ENCODE assay signal across 8 cellular contexts in the genomic region with DNA sequence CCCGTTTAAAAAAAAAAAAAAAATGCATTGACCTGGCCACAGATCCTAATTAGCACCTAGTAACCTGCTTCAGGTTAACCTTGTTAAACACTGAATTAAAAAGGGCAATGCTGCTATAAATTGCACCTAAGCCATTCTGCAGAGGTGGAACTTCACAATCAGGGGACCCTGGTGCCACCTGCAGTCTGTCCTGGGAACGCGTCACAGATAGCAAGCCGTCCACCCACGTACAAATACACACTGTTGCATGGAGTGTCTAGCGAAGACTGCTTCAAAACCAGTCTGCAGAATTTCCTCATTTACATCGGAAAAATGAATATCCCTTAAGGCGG.
DNase-seq lines count a peak whose midpoint lies in the region; ATAC-seq and TF ChIP-seq lines count a peak whose summit lies in the region.

No MANE protein-coding gene starts in this region.

- H3K4me3 Mint-ChIP-seq in activated CD4-positive, alpha-beta T cell treated with anti-CD3 and anti-CD28 coated beads, Interleukin-2, amount 10 ng/mL, durations not matched to agents 7 days and 5 days: peak overlapping the region; percentile 73
- peak overlapping the region; percentile 84 for H3K4me3 Mint-ChIP-seq in osteocyte (ENCODE audit: unreplicated experiment)

- no peaks in the 10 kb centered on the region for H3K79me2 ChIP-seq in MM.1S (ENCODE audit: low read length)

- peak overlapping the region; percentile 71 for H2AFZ ChIP-seq in MM.1S (ENCODE audit: low read length)

- H3K36me3 ChIP-seq in MM.1S (replicated peaks; ENCODE audit: insufficient read depth, low read length): no peaks in the 10 kb centered on the region

- POLR2A ChIA-PET in HEK293T (lab: Yijun Ruan, JAX): no interaction called here
- POLR2A ChIA-PET in activated CD4-positive, alpha-beta T cell treated with anti-CD3 and anti-CD28 coated beads, Interleukin-2, amount 10 ng/mL, durations not matched to agents 7 days and 5 days (lab: Charles Lee): no interaction called here

- intact Hi-C loops in Right ventricle myocardium inferior (cut with DNase I) (loop anchor here (2.0 to 10.0 kb wide), 3 partner anchors 29 to 1175 kb away; no protein-coding TSS in a partner anchor), cardiac septum (cut with DNase I) (loop anchor here (5.0 to 10.0 kb wide), 3 partner anchors 350 to 1175 kb away; a partner anchor contains a TSS)

- no peaks in the 10 kb centered on the region for H3K36me3 Mint-ChIP-seq in activated CD4-positive, alpha-beta T cell treated with anti-CD3 and anti-CD28 coated beads, Interleukin-2, amount 10 ng/mL, durations not matched to agents 7 days and 5 days (ENCODE audit: low read depth)
- peaks cover 4% of the 10 kb centered on the region for H3K36me3 Mint-ChIP-seq in osteocyte (ENCODE audit: unreplicated experiment)

- H3K9me2 ChIP-seq in MM.1S (replicated peaks; ENCODE audit: insufficient read depth, low read length): no peaks in the 10 kb centered on the region

- H3F3A ChIP-seq in MM.1S (ENCODE audit: insufficient read depth, low read length): peaks cover 18% of the 10 kb centered on the region

- peak overlapping the region; percentile 70 for H3K27ac Mint-ChIP-seq in activated CD4-positive, alpha-beta T cell treated with anti-CD3 and anti-CD28 coated beads, Interleukin-2, amount 10 ng/mL, durations not matched to agents 7 days and 5 days
- peak overlapping the region; percentile 68 for H3K27ac Mint-ChIP-seq in osteocyte (ENCODE audit: unreplicated experiment)

- H3K9me3 ChIP-seq in MM.1S (replicated peaks; ENCODE audit: insufficient read depth, low read length): no peaks in the 10 kb centered on the region

- no peaks in the 10 kb centered on the region for H4K20me1 ChIP-seq in MM.1S (ENCODE audit: insufficient read depth, low read length)

- no peak for DNase-seq in Right ventricle myocardium inferior (ENCODE audit: missing footprints)
- no peak for DNase-seq in cardiac septum (ENCODE audit: low spot score)
- DNase-seq in HEK293T (ENCODE audit: extremely low spot score): peak; percentile 8
- DNase-seq in MM.1S: peak; percentile 88
- peak; percentile 24 for DNase-seq in activated CD4-positive, alpha-beta T cell treated with anti-CD3 and anti-CD28 coated beads, Interleukin-2, amount 10 ng/mL, durations not matched to agents 7 days and 5 days
- DNase-seq in foreskin keratinocyte: no peak
- DNase-seq in osteocyte (ENCODE audit: extremely low spot score, unreplicated experiment): no peak
- no peak for DNase-seq in SIG-M5 (lab: John Stamatoyannopoulos, UW)

- H3K27ac ChIP-seq in MM.1S (ENCODE audit: low read length): peak overlapping the region; percentile 92
- no peak overlapping the region for H3K27ac ChIP-seq in foreskin keratinocyte

- ATAC-seq in Right ventricle myocardium inferior (peak; percentile 78), foreskin keratinocyte (peak; percentile 55)

- peaks cover 5% of the 10 kb centered on the region for H3K4me1 ChIP-seq in MM.1S (ENCODE audit: low read length)
- no peaks in the 10 kb centered on the region for H3K4me1 ChIP-seq in foreskin keratinocyte

- H3K9me3 Mint-ChIP-seq in activated CD4-positive, alpha-beta T cell treated with anti-CD3 and anti-CD28 coated beads, Interleukin-2, amount 10 ng/mL, durations not matched to agents 7 days and 5 days: no peaks in the 10 kb centered on the region
- no peaks in the 10 kb centered on the region for H3K9me3 Mint-ChIP-seq in osteocyte (ENCODE audit: unreplicated experiment)

- TF ChIP-seq CTCF in MM.1S (IDR thresholded peaks at IDR 0.05; ENCODE audit: low read length): peak; percentile 76
- TF ChIP-seq CTCF in foreskin keratinocyte (conservative IDR thresholded peaks at IDR 0.05): peak; percentile 45
- TF ChIP-seq CTCF in osteocyte (IDR thresholded peaks at IDR 0.05): peak; percentile 47

- H3K27me3 ChIP-seq in MM.1S (replicated peaks; ENCODE audit: insufficient read depth, low read length) (no peaks in the 10 kb centered on the region), foreskin keratinocyte (no peaks in the 10 kb centered on the region)

- H3K9ac ChIP-seq in MM.1S (ENCODE audit: low read length): peak overlapping the region; percentile 76

- H3K4me1 Mint-ChIP-seq in activated CD4-positive, alpha-beta T cell treated with anti-CD3 and anti-CD28 coated beads, Interleukin-2, amount 10 ng/mL, durations not matched to agents 7 days and 5 days: peaks cover 10% of the 10 kb centered on the region
- peaks cover 29% of the 10 kb centered on the region for H3K4me1 Mint-ChIP-seq in osteocyte (ENCODE audit: unreplicated experiment)

- peaks cover 49% of the 10 kb centered on the region for H3K27me3 Mint-ChIP-seq in activated CD4-positive, alpha-beta T cell treated with anti-CD3 and anti-CD28 coated beads, Interleukin-2, amount 10 ng/mL, durations not matched to agents 7 days and 5 days
- no peaks in the 10 kb centered on the region for H3K27me3 Mint-ChIP-seq in osteocyte (ENCODE audit: unreplicated experiment)

- peak overlapping the region; percentile 65 for H3K4me3 ChIP-seq in MM.1S (ENCODE audit: low read length)

- CTCF ChIA-PET in HEK293T (lab: Yijun Ruan, JAX): no interaction called here
- CTCF ChIA-PET in activated CD4-positive, alpha-beta T cell treated with anti-CD3 and anti-CD28 coated beads, Interleukin-2, amount 10 ng/mL, durations not matched to agents 7 days and 5 days (lab: Charles Lee): no interaction called here

- peak overlapping the region; percentile 68 for H3K4me2 ChIP-seq in MM.1S (ENCODE audit: low read depth, low read length)

TF ChIP-seq in HEK293T, 16 proteins besides CTCF, POLR2A, EP300 and RAD21:
- TF ChIP-seq, protein P1, sequence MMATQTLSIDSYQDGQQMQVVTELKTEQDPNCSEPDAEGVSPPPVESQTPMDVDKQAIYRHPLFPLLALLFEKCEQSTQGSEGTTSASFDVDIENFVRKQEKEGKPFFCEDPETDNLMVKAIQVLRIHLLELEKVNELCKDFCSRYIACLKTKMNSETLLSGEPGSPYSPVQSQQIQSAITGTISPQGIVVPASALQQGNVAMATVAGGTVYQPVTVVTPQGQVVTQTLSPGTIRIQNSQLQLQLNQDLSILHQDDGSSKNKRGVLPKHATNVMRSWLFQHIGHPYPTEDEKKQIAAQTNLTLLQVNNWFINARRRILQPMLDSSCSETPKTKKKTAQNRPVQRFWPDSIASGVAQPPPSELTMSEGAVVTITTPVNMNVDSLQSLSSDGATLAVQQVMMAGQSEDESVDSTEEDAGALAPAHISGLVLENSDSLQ (IDR thresholded peaks at IDR 0.05): no peak
- TF ChIP-seq SUZ12 (IDR thresholded peaks at IDR 0.05) (no peak), HDGF (IDR thresholded peaks at IDR 0.05; ENCODE audit: borderline replicate concordance) (no peak), SP1 (IDR thresholded peaks at IDR 0.05) (no peak), FOXK2 (IDR thresholded peaks at IDR 0.05) (no peak), LEF1 (IDR thresholded peaks at IDR 0.05; ENCODE audit: borderline replicate concordance) (no peak), TARDBP (IDR thresholded peaks at IDR 0.05) (no peak), L3MBTL2 (conservative IDR thresholded peaks at IDR 0.05) (no peak), FOXA1 (IDR thresholded peaks at IDR 0.05) (no peak), CTBP1 (IDR thresholded peaks at IDR 0.05; ENCODE audit: borderline replicate concordance) (no peak), BHLHE40 (IDR thresholded peaks at IDR 0.05; ENCODE audit: borderline replicate concordance) (no peak), FOXM1 (IDR thresholded peaks at IDR 0.05; ENCODE audit: borderline replicate concordance) (no peak), ZNF384 (IDR thresholded peaks at IDR 0.05) (no peak), ELF4 (IDR thresholded peaks at IDR 0.05) (no peak), NFRKB (IDR thresholded peaks at IDR 0.05) (no peak), ARNT (IDR thresholded peaks at IDR 0.05) (no peak)

Comparison
In these comparisons a context has a peak if more than half of its experiments do, and no peak if none do; other contexts are left out.
1. DNase-seq: peak in HEK293T (single experiment), MM.1S (single experiment) and activated CD4-positive, alpha-beta T cell treated with anti-CD3 and anti-CD28 coated beads, Interleukin-2, amount 10 ng/mL, durations not matched to agents 7 days and 5 days (single experiment); none in Right ventricle myocardium inferior (single experiment), cardiac septum (single experiment), foreskin keratinocyte (0 of 2), osteocyte (single experiment) and SIG-M5 (single experiment).
2. Peak in every context shown above with its lines, with median percentiles within 50 percentile points of each other: CTCF ChIP-seq.